In genomic region chr10:5896208-5896607, GRCh38 we compare ENCODE assay signal across 11 cellular contexts. TPM values are rescaled to one million over a fixed set of nuclear protein-coding genes. Genes with fewer than 3 reads are reported as not detected.
DNase-seq lines count a peak whose midpoint lies in the region; ATAC-seq lines count a peak whose summit lies in the region.
"Had no signal": no experiment of that assay in that cellular context is flagged by ENCODE, and none has a peak within 500 bp of the region (broad histone marks: within the 10 kb centered on the region; RNA-seq: fewer than 3 reads in every experiment).

No MANE protein-coding gene starts in this region.

- peaks cover 46% of the 10 kb centered on the region for H3K36me3 Mint-ChIP-seq in T-helper 1 cell treated with Interleukin-12 subunit alpha and Interleukin-12 subunit beta and Interleukin-4 antibody, amounts not matched to agents 30 μg/mL and 1 μg/mL, for 36 hours (ENCODE audit: low read depth)
- H3K36me3 Mint-ChIP-seq in activated CD4-positive, alpha-beta memory T cell treated with anti-CD3 and anti-CD28 coated beads for 36 hours: peaks cover 30% of the 10 kb centered on the region
- H3K36me3 Mint-ChIP-seq in natural killer cell treated with Interleukin-12 subunit alpha and Interleukin-12 subunit beta and Interleukin-15 and Interleukin-18, amount 100 ng/mL, for 72 hours: peaks cover 29% of the 10 kb centered on the region

- H3K4me3 ChIP-seq in H7 (ENCODE audit: insufficient read depth, low read depth, low read length): no peak overlapping the region
- H3K4me3 ChIP-seq: body of pancreas had no signal

- peaks cover 40% of the 10 kb centered on the region for H3K4me1 Mint-ChIP-seq in T-helper 1 cell treated with Interleukin-12 subunit alpha and Interleukin-12 subunit beta and Interleukin-4 antibody, amounts not matched to agents 30 μg/mL and 1 μg/mL, for 36 hours (ENCODE audit: low read depth)
- H3K4me1 Mint-ChIP-seq in activated CD4-positive, alpha-beta memory T cell treated with anti-CD3 and anti-CD28 coated beads for 36 hours (ENCODE audit: low read depth): peaks cover 42% of the 10 kb centered on the region
- peaks cover 39 to 49% of the 10 kb centered on the region in 2 donors for H3K4me1 Mint-ChIP-seq in natural killer cell treated with Interleukin-12 subunit alpha and Interleukin-12 subunit beta and Interleukin-15 and Interleukin-18, amount 100 ng/mL, for 72 hours (ENCODE audit: low read depth in 2 of 2)

- CTCF ChIA-PET in activated CD4-positive, alpha-beta memory T cell treated with anti-CD3 and anti-CD28 coated beads for 36 hours (lab: Charles Lee): no interaction called here

- H3K36me3 ChIP-seq in H7 (replicated peaks; ENCODE audit: control insufficient read depth, insufficient read depth, low read length): peaks cover 11% of the 10 kb centered on the region

- H3K4me3 Mint-ChIP-seq in T-helper 1 cell treated with Interleukin-12 subunit alpha and Interleukin-12 subunit beta and Interleukin-4 antibody, amounts not matched to agents 30 μg/mL and 1 μg/mL, for 36 hours: peak overlapping the region; percentile 62
- no peak overlapping the region for H3K4me3 Mint-ChIP-seq in activated CD4-positive, alpha-beta memory T cell treated with anti-CD3 and anti-CD28 coated beads for 36 hours
- no peak overlapping the region for H3K4me3 Mint-ChIP-seq in natural killer cell treated with Interleukin-12 subunit alpha and Interleukin-12 subunit beta and Interleukin-15 and Interleukin-18, amount 100 ng/mL, for 72 hours

- ATAC-seq in natural killer cell treated with Interleukin-12 subunit alpha and Interleukin-12 subunit beta and Interleukin-15 and Interleukin-18, amount 100 ng/mL, for 72 hours: no peak
- no peak for ATAC-seq in GM18868 (IDR thresholded peaks at IDR 0.05; ENCODE audit: unreplicated experiment)
- ATAC-seq: body of pancreas had no signal

- H3K27me3 ChIP-seq in H7 (ENCODE audit: control insufficient read depth, insufficient read depth, low read length): no peaks in the 10 kb centered on the region
- H3K27me3 ChIP-seq: body of pancreas had no signal

- POLR2A ChIA-PET in activated CD4-positive, alpha-beta memory T cell treated with anti-CD3 and anti-CD28 coated beads for 36 hours (lab: Charles Lee): no interaction called here

- peaks cover 13% of the 10 kb centered on the region for H3K9me3 Mint-ChIP-seq in T-helper 1 cell treated with Interleukin-12 subunit alpha and Interleukin-12 subunit beta and Interleukin-4 antibody, amounts not matched to agents 30 μg/mL and 1 μg/mL, for 36 hours
- peaks cover 4% of the 10 kb centered on the region for H3K9me3 Mint-ChIP-seq in activated CD4-positive, alpha-beta memory T cell treated with anti-CD3 and anti-CD28 coated beads for 36 hours
- peaks cover 3% of the 10 kb centered on the region for H3K9me3 Mint-ChIP-seq in natural killer cell treated with Interleukin-12 subunit alpha and Interleukin-12 subunit beta and Interleukin-15 and Interleukin-18, amount 100 ng/mL, for 72 hours

- intact Hi-C loops in activated CD4-positive, alpha-beta memory T cell treated with anti-CD3 and anti-CD28 coated beads for 36 hours (cut with micrococcal nuclease): no loop called here

- H3K27ac Mint-ChIP-seq in T-helper 1 cell treated with Interleukin-12 subunit alpha and Interleukin-12 subunit beta and Interleukin-4 antibody, amounts not matched to agents 30 μg/mL and 1 μg/mL, for 36 hours: peak overlapping the region; percentile 79
- H3K27ac Mint-ChIP-seq in activated CD4-positive, alpha-beta memory T cell treated with anti-CD3 and anti-CD28 coated beads for 36 hours: peak overlapping the region; percentile 66
- peak overlapping the region; percentile 54 to 57 for H3K27ac Mint-ChIP-seq in natural killer cell treated with Interleukin-12 subunit alpha and Interleukin-12 subunit beta and Interleukin-15 and Interleukin-18, amount 100 ng/mL, for 72 hours

- DNase-seq in T-helper 1 cell (no peak), H7 (peak; percentile 57), NCI-H1436 (lab: John Stamatoyannopoulos, UW) (no peak)
- DNase-seq in activated CD4-positive, alpha-beta memory T cell treated with anti-CD3 and anti-CD28 coated beads for 36 hours: no peak
- no peak for DNase-seq in natural killer cell treated with Interleukin-12 subunit alpha and Interleukin-12 subunit beta and Interleukin-15 and Interleukin-18, amount 100 ng/mL, for 72 hours (ENCODE audit: low spot score)
- DNase-seq in effector CD8-positive, alpha-beta T cell (lab: John Stamatoyannopoulos, UW): no peak
- DNase-seq: body of pancreas; NCI-H1092; stimulated activated CD4-positive, alpha-beta T cell treated with anti-CD3 and anti-CD28 coated beads, Interleukin-4, amount 100 ng/mL, for 4 hours had no signal

- H3K27me3 Mint-ChIP-seq in T-helper 1 cell treated with Interleukin-12 subunit alpha and Interleukin-12 subunit beta and Interleukin-4 antibody, amounts not matched to agents 30 μg/mL and 1 μg/mL, for 36 hours (ENCODE audit: low read depth): no peaks in the 10 kb centered on the region
- no peaks in the 10 kb centered on the region for H3K27me3 Mint-ChIP-seq in activated CD4-positive, alpha-beta memory T cell treated with anti-CD3 and anti-CD28 coated beads for 36 hours
- H3K27me3 Mint-ChIP-seq in natural killer cell treated with Interleukin-12 subunit alpha and Interleukin-12 subunit beta and Interleukin-15 and Interleukin-18, amount 100 ng/mL, for 72 hours: no peaks in the 10 kb centered on the region

RNA-seq across cellular contexts. Expression of gene FBH1, which starts 6.2 kb away (rescaled TPM):
- 72.1 and 78.0 TPM in 2 replicates for total RNA-seq in H7 (2014; rRNA removed; shearing (Covaris generic))
- total RNA-seq in activated CD4-positive, alpha-beta memory T cell treated with anti-CD3 and anti-CD28 coated beads for 36 hours: 10 to 100 TPM; 57.8 to 63.4 TPM
- total RNA-seq in natural killer cell treated with Interleukin-12 subunit alpha and Interleukin-12 subunit beta and Interleukin-15 and Interleukin-18, amount 100 ng/mL, for 72 hours: 10 to 100 TPM; 65.3 to 99.9 TPM

RNA-seq across cellular contexts. Expression of gene ANKRD16, which starts 6.5 kb away (rescaled TPM):
- 11.1 and 13.2 TPM in 2 replicates for total RNA-seq in H7 (2014; rRNA removed; shearing (Covaris generic))
- total RNA-seq in activated CD4-positive, alpha-beta memory T cell treated with anti-CD3 and anti-CD28 coated beads for 36 hours: 1 to 10 TPM; 5.9 to 6.4 TPM
- total RNA-seq in natural killer cell treated with Interleukin-12 subunit alpha and Interleukin-12 subunit beta and Interleukin-15 and Interleukin-18, amount 100 ng/mL, for 72 hours: 1 to 10 TPM; 4.1 to 7.6 TPM
